Comparison of ENCODE assay signal across 16 cellular contexts in the genomic region with DNA sequence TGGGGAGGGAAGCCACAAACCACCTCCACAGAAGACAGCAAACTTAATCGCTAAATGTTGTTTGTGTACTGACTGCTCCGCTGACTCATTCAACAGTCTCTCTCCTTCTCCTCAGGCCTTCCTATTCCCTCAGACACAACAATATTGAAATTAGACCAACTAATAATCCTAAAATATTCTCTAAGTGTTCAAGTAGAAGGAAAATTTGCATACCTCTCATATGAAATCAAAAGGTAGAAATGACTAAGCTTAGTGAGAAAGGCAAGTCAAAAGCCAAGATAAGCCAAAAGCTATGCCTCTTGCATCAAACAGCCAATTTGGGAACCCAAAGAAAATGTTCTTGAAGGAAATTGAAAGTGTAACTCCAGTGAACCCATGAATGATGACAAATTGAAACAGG.
A peak's percentile ranks its signal among the peaks of the same experiment; 100 is the strongest.
DNase-seq lines count a peak whose midpoint lies in the region; ATAC-seq and TF ChIP-seq lines count a peak whose summit lies in the region.
"Had no signal": no experiment of that assay in that cellular context is flagged by ENCODE, and none has a peak within 500 bp of the region (broad histone marks: within the 10 kb centered on the region; RNA-seq: fewer than 3 reads in every experiment).

No MANE protein-coding gene starts in this region.

- no peaks in the 10 kb centered on the region for H3K4me1 ChIP-seq in osteoblast (ENCODE audit: insufficient read depth, low read length)
- H3K4me1 ChIP-seq: prostate gland had no signal

- peaks cover 0 to 4% of the 10 kb centered on the region in 2 donors for H3K9me3 Mint-ChIP-seq in stimulated activated naive B cell treated with anti-CD40 and anti-IgM and Interleukin-4, amounts not matched to agents 10 μg/mL and 1 μg/mL and 100 μg/mL, for 72 hours

- no peaks in the 10 kb centered on the region for H3K9me3 ChIP-seq in osteoblast (ENCODE audit: low read depth, low read length)
- H3K9me3 ChIP-seq: prostate gland had no signal

- H4K20me1 ChIP-seq in osteoblast (ENCODE audit: insufficient read depth, low read length): no peaks in the 10 kb centered on the region

- no peak for DNase-seq in stimulated activated naive B cell treated with anti-CD40 and anti-IgM and Interleukin-4, amounts not matched to agents 10 μg/mL and 1 μg/mL and 100 μg/mL, for 72 hours
- DNase-seq in NCI-H1417 (lab: John Stamatoyannopoulos, UW) (no peak), osteoblast (ENCODE audit: insufficient read length, low spot score, missing footprints) (no peak), RPMI8226 (no peak)
- DNase-seq: activated CD4-positive, alpha-beta T cell treated with anti-CD3 and anti-CD28 coated beads for 36 hours; activated effector memory CD4-positive, alpha-beta T cell treated with anti-CD3 and anti-CD28 coated beads, Interleukin-2, amount 50 U/mL, for 16 hours; KBM-7; NCI-H2029 treated with DMSO at 0.1 percent for 48 hours; SW 1271 had no signal

- peaks cover 3 to 6% of the 10 kb centered on the region in 2 donors for H3K27me3 Mint-ChIP-seq in stimulated activated naive B cell treated with anti-CD40 and anti-IgM and Interleukin-4, amounts not matched to agents 10 μg/mL and 1 μg/mL and 100 μg/mL, for 72 hours
- H3K27me3 Mint-ChIP-seq: central memory CD8-positive, alpha-beta T cell had no signal

- no peak overlapping the region for H3K4me3 ChIP-seq in osteoblast (ENCODE audit: insufficient read depth, low read length)
- H3K4me3 ChIP-seq: prostate gland had no signal

- H3K79me2 ChIP-seq in osteoblast (ENCODE audit: insufficient read depth, low read length): no peaks in the 10 kb centered on the region

- H2AFZ ChIP-seq in osteoblast (ENCODE audit: low read length): no peak overlapping the region

- ATAC-seq in GM19452 (IDR thresholded peaks at IDR 0.05; ENCODE audit: unreplicated experiment) (peak; percentile 81), HG02759 (IDR thresholded peaks at IDR 0.05; ENCODE audit: unreplicated experiment) (peak; percentile 77), HG03442 (IDR thresholded peaks at IDR 0.05; ENCODE audit: unreplicated experiment) (peak; percentile 82)
- peak; percentile 58 to 88 for ATAC-seq in stimulated activated naive B cell treated with anti-CD40 and anti-IgM and Interleukin-4, amounts not matched to agents 10 μg/mL and 1 μg/mL and 100 μg/mL, for 72 hours (replicated peaks)
- ATAC-seq: activated CD4-positive, alpha-beta T cell treated with anti-CD3 and anti-CD28 coated beads for 36 hours; esophagus mucosa; HCT116 had no signal

- H3K4me1 Mint-ChIP-seq in stimulated activated naive B cell treated with anti-CD40 and anti-IgM and Interleukin-4, amounts not matched to agents 10 μg/mL and 1 μg/mL and 100 μg/mL, for 72 hours: peaks cover 7 to 8% of the 10 kb centered on the region in 2 donors
- H3K4me1 Mint-ChIP-seq: central memory CD8-positive, alpha-beta T cell had no signal

- H3K36me3 Mint-ChIP-seq in stimulated activated naive B cell treated with anti-CD40 and anti-IgM and Interleukin-4, amounts not matched to agents 10 μg/mL and 1 μg/mL and 100 μg/mL, for 72 hours: no peaks in the 10 kb centered on the region

- no peaks in the 10 kb centered on the region for H3K36me3 ChIP-seq in osteoblast (ENCODE audit: insufficient read depth, low read length)
- H3K36me3 ChIP-seq: prostate gland had no signal

- no peak overlapping the region for H3K27ac ChIP-seq in osteoblast (ENCODE audit: low read depth, low read length)
- H3K27ac ChIP-seq: prostate gland had no signal

- H3K4me3 Mint-ChIP-seq in stimulated activated naive B cell treated with anti-CD40 and anti-IgM and Interleukin-4, amounts not matched to agents 10 μg/mL and 1 μg/mL and 100 μg/mL, for 72 hours: peak overlapping the region in 1 of 2 donors; percentile 34
- H3K4me3 Mint-ChIP-seq: activated CD4-positive, alpha-beta T cell treated with anti-CD3 and anti-CD28 coated beads for 36 hours; central memory CD8-positive, alpha-beta T cell had no signal

- H3K27me3 ChIP-seq in osteoblast (ENCODE audit: insufficient read depth, low read length): no peaks in the 10 kb centered on the region

- no peak overlapping the region for H3K4me2 ChIP-seq in osteoblast (ENCODE audit: insufficient read depth, low read length)

- no peak for TF ChIP-seq CTCF in osteoblast (IDR thresholded peaks at IDR 0.05; ENCODE audit: extremely low read depth, low read depth, low read length)

- no peak overlapping the region for H3K27ac Mint-ChIP-seq in stimulated activated naive B cell treated with anti-CD40 and anti-IgM and Interleukin-4, amounts not matched to agents 10 μg/mL and 1 μg/mL and 100 μg/mL, for 72 hours
- H3K27ac Mint-ChIP-seq: activated CD4-positive, alpha-beta T cell treated with anti-CD3 and anti-CD28 coated beads for 36 hours had no signal
